ENCODE assay signal across 1 cellular context in the genomic region with DNA sequence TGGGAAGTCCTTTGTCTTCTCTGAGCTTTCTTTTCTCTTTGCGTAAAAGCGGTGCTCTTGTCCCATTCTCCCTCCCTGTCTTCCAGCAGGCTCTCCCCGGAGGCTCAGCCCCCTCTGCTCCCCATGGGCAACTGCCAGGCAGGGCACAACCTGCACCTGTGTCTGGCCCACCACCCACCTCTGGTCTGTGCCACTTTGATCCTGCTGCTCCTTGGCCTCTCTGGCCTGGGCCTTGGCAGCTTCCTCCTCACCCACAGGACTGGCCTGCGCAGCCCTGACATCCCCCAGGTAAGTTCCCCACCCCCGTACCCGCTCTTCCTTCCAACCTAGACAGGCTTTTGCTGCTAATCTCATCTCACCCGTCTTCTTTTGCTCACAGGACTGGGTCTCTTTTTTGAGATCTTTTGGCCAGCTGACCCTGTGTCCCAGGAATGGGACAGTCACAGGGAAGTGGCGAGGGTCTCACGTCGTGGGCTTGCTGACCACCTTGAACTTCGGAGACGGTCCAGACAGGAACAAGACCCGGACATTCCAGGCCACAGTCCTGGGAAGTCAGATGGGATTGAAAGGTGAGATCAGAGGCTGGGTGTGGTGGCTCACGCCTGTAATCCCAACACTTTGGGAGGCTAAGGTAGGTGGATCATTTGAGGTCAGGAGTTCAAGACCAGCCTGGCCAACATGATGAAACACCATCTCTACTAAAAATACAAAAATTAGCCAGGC.
TF ChIP-seq lines count a peak whose summit lies in the region.

No MANE protein-coding gene starts in this region.

TF ChIP-seq in HepG2, 621 proteins besides CTCF, POLR2A, EP300 and RAD21 (continued from another document and continues in another):
- TF ChIP-seq, protein P1, sequence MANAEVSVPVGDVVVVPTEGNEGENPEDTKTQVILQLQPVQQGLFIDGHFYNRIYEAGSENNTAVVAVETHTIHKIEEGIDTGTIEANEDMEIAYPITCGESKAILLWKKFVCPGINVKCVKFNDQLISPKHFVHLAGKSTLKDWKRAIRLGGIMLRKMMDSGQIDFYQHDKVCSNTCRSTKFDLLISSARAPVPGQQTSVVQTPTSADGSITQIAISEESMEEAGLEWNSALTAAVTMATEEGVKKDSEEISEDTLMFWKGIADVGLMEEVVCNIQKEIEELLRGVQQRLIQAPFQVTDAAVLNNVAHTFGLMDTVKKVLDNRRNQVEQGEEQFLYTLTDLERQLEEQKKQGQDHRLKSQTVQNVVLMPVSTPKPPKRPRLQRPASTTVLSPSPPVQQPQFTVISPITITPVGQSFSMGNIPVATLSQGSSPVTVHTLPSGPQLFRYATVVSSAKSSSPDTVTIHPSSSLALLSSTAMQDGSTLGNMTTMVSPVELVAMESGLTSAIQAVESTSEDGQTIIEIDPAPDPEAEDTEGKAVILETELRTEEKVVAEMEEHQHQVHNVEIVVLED (CRISPR knock-in tag; IDR thresholded peaks at IDR 0.05; ENCODE audit: borderline replicate concordance): no peak
- TF ChIP-seq MAFK (conservative IDR thresholded peaks at IDR 0.05 in 1 of 2, IDR thresholded peaks at IDR 0.05 in 1 of 2; ENCODE audit: low read length in 2 of 2) (no peak), ZBTB3 (CRISPR knock-in tag; IDR thresholded peaks at IDR 0.05; ENCODE audit: borderline replicate concordance, low read depth) (no peak), HNRNPL (IDR thresholded peaks at IDR 0.05; ENCODE audit: low read depth, low read length) (0 out of 2 replicates have a peak, but pooled peaks have one; percentile 73), MEF2D (CRISPR knock-in tag; IDR thresholded peaks at IDR 0.05) (no peak), ZNF816 (CRISPR knock-in tag; IDR thresholded peaks at IDR 0.05; ENCODE audit: borderline replicate concordance) (no peak), REPIN1 (CRISPR knock-in tag; IDR thresholded peaks at IDR 0.05; ENCODE audit: borderline replicate concordance, low read depth) (no peak), ZNF143 (CRISPR knock-in tag; IDR thresholded peaks at IDR 0.05) (0 out of 2 replicates have a peak, but pooled peaks have one; percentile 16), NFKB2 (CRISPR knock-in tag; IDR thresholded peaks at IDR 0.05; ENCODE audit: borderline replicate concordance) (peak; percentile 75; the same call in 1 of the 2 replicates), ETV6 (CRISPR knock-in tag; conservative IDR thresholded peaks at IDR 0.05) (no peak), SYNCRIP (IDR thresholded peaks at IDR 0.05; ENCODE audit: insufficient read depth, low read depth, low read length) (no peak), FOXA3 (CRISPR knock-in tag; IDR thresholded peaks at IDR 0.05) (no peak), ZNF44 (CRISPR knock-in tag; IDR thresholded peaks at IDR 0.05) (0 out of 2 replicates have a peak, but pooled peaks have one; percentile 20), ZFP37 (CRISPR knock-in tag; IDR thresholded peaks at IDR 0.05; ENCODE audit: borderline replicate concordance) (0 out of 2 replicates have a peak, but pooled peaks have one; percentile 61), SP1 (IDR thresholded peaks at IDR 0.05) (no peak), SP1 (CRISPR knock-in tag; IDR thresholded peaks at IDR 0.05) (no peak), MAF1 (CRISPR knock-in tag; IDR thresholded peaks at IDR 0.05; ENCODE audit: borderline replicate concordance) (0 out of 2 replicates have a peak, but pooled peaks have one; percentile 24), ZBTB38 (CRISPR knock-in tag; IDR thresholded peaks at IDR 0.05) (peak; percentile 48; the same call in 1 of the 2 replicates), KLF13 (CRISPR knock-in tag; IDR thresholded peaks at IDR 0.05) (0 out of 2 replicates have a peak, but pooled peaks have one; percentile 26), ZNF501 (CRISPR knock-in tag; IDR thresholded peaks at IDR 0.05) (peak; percentile 19; the same call in 1 of the 2 replicates), ZNF577 (CRISPR knock-in tag; IDR thresholded peaks at IDR 0.05; ENCODE audit: borderline replicate concordance, low read depth) (no peak), LCORL (IDR thresholded peaks at IDR 0.05) (no peak), LCORL (CRISPR knock-in tag; IDR thresholded peaks at IDR 0.05) (peak; percentile 19; the same call in 1 of the 2 replicates), GABPA (IDR thresholded peaks at IDR 0.05; ENCODE audit: low read depth, low read length) (no peak), GABPA (CRISPR knock-in tag; IDR thresholded peaks at IDR 0.05; ENCODE audit: low read depth) (0 out of 2 replicates have a peak, but pooled peaks have one; percentile 5), REL (CRISPR knock-in tag; conservative IDR thresholded peaks at IDR 0.05) (no peak), FOXK1 (CRISPR knock-in tag; IDR thresholded peaks at IDR 0.05; ENCODE audit: borderline replicate concordance, low read depth) (no peak), BRCA1 (CRISPR knock-in tag; IDR thresholded peaks at IDR 0.05) (no peak), ZNF766 (CRISPR knock-in tag; IDR thresholded peaks at IDR 0.05; ENCODE audit: borderline replicate concordance) (0 out of 2 replicates have a peak, but pooled peaks have one; percentile 54), ZNF138 (CRISPR knock-in tag; IDR thresholded peaks at IDR 0.05; ENCODE audit: low read depth) (no peak), ZNF7 (CRISPR knock-in tag; IDR thresholded peaks at IDR 0.05) (no peak), ZSCAN21 (CRISPR knock-in tag; IDR thresholded peaks at IDR 0.05; ENCODE audit: borderline replicate concordance) (0 out of 2 replicates have a peak, but pooled peaks have one; percentile 31), ZNF670 (CRISPR knock-in tag; IDR thresholded peaks at IDR 0.05; ENCODE audit: borderline replicate concordance) (no peak), PHF8 (CRISPR knock-in tag; IDR thresholded peaks at IDR 0.05) (0 out of 2 replicates have a peak, but pooled peaks have one; percentile 11), AGO2 (optimal IDR thresholded peaks at IDR 0.05; ENCODE audit: low read depth, low read length) (peak; percentile 46), ZSCAN9 (CRISPR knock-in tag; IDR thresholded peaks at IDR 0.05; ENCODE audit: borderline replicate concordance) (no peak), NR2F2 (IDR thresholded peaks at IDR 0.05; ENCODE audit: borderline replicate concordance, low read depth) (no peak), MTA3 (CRISPR knock-in tag; IDR thresholded peaks at IDR 0.05) (no peak), ZFY (CRISPR knock-in tag; IDR thresholded peaks at IDR 0.05) (peak; percentile 28), ZNF460 (CRISPR knock-in tag; IDR thresholded peaks at IDR 0.05; ENCODE audit: borderline replicate concordance) (peak; percentile 91), FOXC1 (CRISPR knock-in tag; IDR thresholded peaks at IDR 0.05; ENCODE audit: borderline replicate concordance) (0 out of 2 replicates have a peak, but pooled peaks have one; percentile 23), ZNF768 (CRISPR knock-in tag; IDR thresholded peaks at IDR 0.05) (peak; percentile 96), AGO1 (IDR thresholded peaks at IDR 0.05; ENCODE audit: low read depth, low read length, poor library complexity, severe bottlenecking) (no peak), ZNF354B (CRISPR knock-in tag; IDR thresholded peaks at IDR 0.05) (no peak), YEATS4 (CRISPR knock-in tag; IDR thresholded peaks at IDR 0.05; ENCODE audit: borderline replicate concordance) (no peak)
- TF ChIP-seq, protein P2, sequence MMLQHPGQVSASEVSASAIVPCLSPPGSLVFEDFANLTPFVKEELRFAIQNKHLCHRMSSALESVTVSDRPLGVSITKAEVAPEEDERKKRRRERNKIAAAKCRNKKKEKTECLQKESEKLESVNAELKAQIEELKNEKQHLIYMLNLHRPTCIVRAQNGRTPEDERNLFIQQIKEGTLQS (CRISPR knock-in tag; IDR thresholded peaks at IDR 0.05): no peak
- TF ChIP-seq, protein P3, sequence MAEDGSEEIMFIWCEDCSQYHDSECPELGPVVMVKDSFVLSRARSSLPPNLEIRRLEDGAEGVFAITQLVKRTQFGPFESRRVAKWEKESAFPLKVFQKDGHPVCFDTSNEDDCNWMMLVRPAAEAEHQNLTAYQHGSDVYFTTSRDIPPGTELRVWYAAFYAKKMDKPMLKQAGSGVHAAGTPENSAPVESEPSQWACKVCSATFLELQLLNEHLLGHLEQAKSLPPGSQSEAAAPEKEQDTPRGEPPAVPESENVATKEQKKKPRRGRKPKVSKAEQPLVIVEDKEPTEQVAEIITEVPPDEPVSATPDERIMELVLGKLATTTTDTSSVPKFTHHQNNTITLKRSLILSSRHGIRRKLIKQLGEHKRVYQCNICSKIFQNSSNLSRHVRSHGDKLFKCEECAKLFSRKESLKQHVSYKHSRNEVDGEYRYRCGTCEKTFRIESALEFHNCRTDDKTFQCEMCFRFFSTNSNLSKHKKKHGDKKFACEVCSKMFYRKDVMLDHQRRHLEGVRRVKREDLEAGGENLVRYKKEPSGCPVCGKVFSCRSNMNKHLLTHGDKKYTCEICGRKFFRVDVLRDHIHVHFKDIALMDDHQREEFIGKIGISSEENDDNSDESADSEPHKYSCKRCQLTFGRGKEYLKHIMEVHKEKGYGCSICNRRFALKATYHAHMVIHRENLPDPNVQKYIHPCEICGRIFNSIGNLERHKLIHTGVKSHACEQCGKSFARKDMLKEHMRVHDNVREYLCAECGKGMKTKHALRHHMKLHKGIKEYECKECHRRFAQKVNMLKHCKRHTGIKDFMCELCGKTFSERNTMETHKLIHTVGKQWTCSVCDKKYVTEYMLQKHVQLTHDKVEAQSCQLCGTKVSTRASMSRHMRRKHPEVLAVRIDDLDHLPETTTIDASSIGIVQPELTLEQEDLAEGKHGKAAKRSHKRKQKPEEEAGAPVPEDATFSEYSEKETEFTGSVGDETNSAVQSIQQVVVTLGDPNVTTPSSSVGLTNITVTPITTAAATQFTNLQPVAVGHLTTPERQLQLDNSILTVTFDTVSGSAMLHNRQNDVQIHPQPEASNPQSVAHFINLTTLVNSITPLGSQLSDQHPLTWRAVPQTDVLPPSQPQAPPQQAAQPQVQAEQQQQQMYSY (CRISPR knock-in tag; IDR thresholded peaks at IDR 0.05): peak; percentile 45; the same call in 1 of the 2 replicates
- TF ChIP-seq, protein P4, sequence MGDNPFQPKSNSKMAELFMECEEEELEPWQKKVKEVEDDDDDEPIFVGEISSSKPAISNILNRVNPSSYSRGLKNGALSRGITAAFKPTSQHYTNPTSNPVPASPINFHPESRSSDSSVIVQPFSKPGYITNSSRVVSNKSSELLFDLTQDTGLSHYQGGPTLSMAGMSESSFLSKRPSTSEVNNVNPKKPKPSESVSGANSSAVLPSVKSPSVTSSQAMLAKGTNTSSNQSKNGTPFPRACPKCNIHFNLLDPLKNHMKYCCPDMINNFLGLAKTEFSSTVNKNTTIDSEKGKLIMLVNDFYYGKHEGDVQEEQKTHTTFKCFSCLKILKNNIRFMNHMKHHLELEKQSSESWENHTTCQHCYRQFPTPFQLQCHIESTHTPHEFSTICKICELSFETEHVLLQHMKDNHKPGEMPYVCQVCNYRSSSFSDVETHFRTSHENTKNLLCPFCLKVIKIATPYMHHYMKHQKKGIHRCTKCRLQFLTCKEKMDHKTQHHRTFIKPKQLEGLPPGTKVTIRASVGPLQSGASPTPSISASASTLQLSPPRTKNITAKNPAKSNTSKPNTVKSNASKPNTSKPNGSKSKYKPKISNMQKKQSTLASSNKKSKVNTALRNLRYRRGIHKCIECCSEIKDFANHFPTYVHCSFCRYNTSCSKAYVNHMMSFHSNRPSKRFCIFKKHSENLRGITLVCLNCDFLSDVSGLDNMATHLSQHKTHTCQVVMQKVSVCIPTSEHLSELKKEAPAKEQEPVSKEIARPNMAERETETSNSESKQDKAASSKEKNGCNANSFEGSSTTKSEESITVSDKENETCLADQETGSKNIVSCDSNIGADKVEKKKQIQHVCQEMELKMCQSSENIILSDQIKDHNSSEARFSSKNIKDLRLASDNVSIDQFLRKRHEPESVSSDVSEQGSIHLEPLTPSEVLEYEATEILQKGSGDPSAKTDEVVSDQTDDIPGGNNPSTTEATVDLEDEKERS (CRISPR knock-in tag; IDR thresholded peaks at IDR 0.05): no peak
- TF ChIP-seq, protein P5, sequence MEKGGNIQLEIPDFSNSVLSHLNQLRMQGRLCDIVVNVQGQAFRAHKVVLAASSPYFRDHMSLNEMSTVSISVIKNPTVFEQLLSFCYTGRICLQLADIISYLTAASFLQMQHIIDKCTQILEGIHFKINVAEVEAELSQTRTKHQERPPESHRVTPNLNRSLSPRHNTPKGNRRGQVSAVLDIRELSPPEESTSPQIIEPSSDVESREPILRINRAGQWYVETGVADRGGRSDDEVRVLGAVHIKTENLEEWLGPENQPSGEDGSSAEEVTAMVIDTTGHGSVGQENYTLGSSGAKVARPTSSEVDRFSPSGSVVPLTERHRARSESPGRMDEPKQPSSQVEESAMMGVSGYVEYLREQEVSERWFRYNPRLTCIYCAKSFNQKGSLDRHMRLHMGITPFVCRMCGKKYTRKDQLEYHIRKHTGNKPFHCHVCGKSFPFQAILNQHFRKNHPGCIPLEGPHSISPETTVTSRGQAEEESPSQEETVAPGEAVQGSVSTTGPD (CRISPR knock-in tag; IDR thresholded peaks at IDR 0.05): no peak
- TF ChIP-seq, protein P6, sequence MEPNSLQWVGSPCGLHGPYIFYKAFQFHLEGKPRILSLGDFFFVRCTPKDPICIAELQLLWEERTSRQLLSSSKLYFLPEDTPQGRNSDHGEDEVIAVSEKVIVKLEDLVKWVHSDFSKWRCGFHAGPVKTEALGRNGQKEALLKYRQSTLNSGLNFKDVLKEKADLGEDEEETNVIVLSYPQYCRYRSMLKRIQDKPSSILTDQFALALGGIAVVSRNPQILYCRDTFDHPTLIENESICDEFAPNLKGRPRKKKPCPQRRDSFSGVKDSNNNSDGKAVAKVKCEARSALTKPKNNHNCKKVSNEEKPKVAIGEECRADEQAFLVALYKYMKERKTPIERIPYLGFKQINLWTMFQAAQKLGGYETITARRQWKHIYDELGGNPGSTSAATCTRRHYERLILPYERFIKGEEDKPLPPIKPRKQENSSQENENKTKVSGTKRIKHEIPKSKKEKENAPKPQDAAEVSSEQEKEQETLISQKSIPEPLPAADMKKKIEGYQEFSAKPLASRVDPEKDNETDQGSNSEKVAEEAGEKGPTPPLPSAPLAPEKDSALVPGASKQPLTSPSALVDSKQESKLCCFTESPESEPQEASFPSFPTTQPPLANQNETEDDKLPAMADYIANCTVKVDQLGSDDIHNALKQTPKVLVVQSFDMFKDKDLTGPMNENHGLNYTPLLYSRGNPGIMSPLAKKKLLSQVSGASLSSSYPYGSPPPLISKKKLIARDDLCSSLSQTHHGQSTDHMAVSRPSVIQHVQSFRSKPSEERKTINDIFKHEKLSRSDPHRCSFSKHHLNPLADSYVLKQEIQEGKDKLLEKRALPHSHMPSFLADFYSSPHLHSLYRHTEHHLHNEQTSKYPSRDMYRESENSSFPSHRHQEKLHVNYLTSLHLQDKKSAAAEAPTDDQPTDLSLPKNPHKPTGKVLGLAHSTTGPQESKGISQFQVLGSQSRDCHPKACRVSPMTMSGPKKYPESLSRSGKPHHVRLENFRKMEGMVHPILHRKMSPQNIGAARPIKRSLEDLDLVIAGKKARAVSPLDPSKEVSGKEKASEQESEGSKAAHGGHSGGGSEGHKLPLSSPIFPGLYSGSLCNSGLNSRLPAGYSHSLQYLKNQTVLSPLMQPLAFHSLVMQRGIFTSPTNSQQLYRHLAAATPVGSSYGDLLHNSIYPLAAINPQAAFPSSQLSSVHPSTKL (CRISPR knock-in tag; IDR thresholded peaks at IDR 0.05): no peak
- TF ChIP-seq, protein P7, sequence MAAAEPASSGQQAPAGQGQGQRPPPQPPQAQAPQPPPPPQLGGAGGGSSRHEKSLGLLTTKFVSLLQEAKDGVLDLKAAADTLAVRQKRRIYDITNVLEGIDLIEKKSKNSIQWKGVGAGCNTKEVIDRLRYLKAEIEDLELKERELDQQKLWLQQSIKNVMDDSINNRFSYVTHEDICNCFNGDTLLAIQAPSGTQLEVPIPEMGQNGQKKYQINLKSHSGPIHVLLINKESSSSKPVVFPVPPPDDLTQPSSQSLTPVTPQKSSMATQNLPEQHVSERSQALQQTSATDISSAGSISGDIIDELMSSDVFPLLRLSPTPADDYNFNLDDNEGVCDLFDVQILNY (CRISPR knock-in tag; conservative IDR thresholded peaks at IDR 0.05): no peak
